9 cellular contexts compared by ENCODE assay signal in genomic region chr9:136846376-136847064, GRCh38. TPM values are rescaled to one million over a fixed set of nuclear protein-coding genes. Genes with fewer than 3 reads are reported as not detected.
DNase-seq lines count a peak whose midpoint lies in the region; ATAC-seq and TF ChIP-seq lines count a peak whose summit lies in the region.
"Had no signal": no experiment of that assay in that cellular context is flagged by ENCODE, and none has a peak within 500 bp of the region (broad histone marks: within the 10 kb centered on the region; RNA-seq: fewer than 3 reads in every experiment).

No MANE protein-coding gene starts in this region.

- no peaks in the 10 kb centered on the region for H3K36me3 Mint-ChIP-seq in CD4-positive, CD25-positive, alpha-beta regulatory T cell
- H3K36me3 Mint-ChIP-seq in dendritic cell treated with granulocyte-macrophage colony-stimulating factor and Interleukin-4, amounts not matched to agents 40 ng/mL and 50 ng/mL, for 4 days (ENCODE audit: low read depth) = peaks cover 48% of the 10 kb centered on the region

- H3K4me3 Mint-ChIP-seq in CD4-positive, CD25-positive, alpha-beta regulatory T cell = peak overlapping the region; percentile 50 to 71 (median 56)
- H3K4me3 Mint-ChIP-seq in dendritic cell treated with granulocyte-macrophage colony-stimulating factor and Interleukin-4, amounts not matched to agents 40 ng/mL and 50 ng/mL, for 4 days = peak overlapping the region; percentile 97

- H3K9ac ChIP-seq in HCT116 (ENCODE audit: low read length) = no peak overlapping the region
- no peak overlapping the region for H3K9ac ChIP-seq in trophoblast cell (ENCODE audit: low read length)

- H3K9me3 ChIP-seq in CD4-positive, CD25-positive, alpha-beta regulatory T cell (ENCODE audit: control insufficient read depth in 2 of 2, low read length in 2 of 2) = no peaks in the 10 kb centered on the region
- no peaks in the 10 kb centered on the region for H3K9me3 ChIP-seq in HCT116 (ENCODE audit: control insufficient read depth in 1 of 2, insufficient read depth in 1 of 2, low read depth in 1 of 2, low read length in 2 of 2)
- peaks cover 25% of the 10 kb centered on the region for H3K9me3 ChIP-seq in trophoblast cell (ENCODE audit: insufficient read depth, low read depth, low read length)
- H3K9me3 ChIP-seq: mucosa of descending colon had no signal

- no peaks in the 10 kb centered on the region for H3K9me2 ChIP-seq in HCT116 (ENCODE audit: insufficient read depth)

- no peaks in the 10 kb centered on the region for H3K36me3 ChIP-seq in CD4-positive, CD25-positive, alpha-beta regulatory T cell (ENCODE audit: control insufficient read depth, insufficient read depth, low read length)
- H3K36me3 ChIP-seq in HCT116 (ENCODE audit: control insufficient read depth in 1 of 2, insufficient read depth in 2 of 2, low read length in 2 of 2) (peaks cover 0 to 14% of the 10 kb centered on the region in 2 experiments; a peak in 1 of 4 replicates), trophoblast cell (ENCODE audit: control insufficient read depth in 1 of 2, insufficient read depth in 2 of 2, low read length in 2 of 2) (peaks cover 14 to 16% of the 10 kb centered on the region in 2 experiments)

- H3K14ac ChIP-seq in trophoblast cell (ENCODE audit: low read length) = peak overlapping the region; percentile 65

- H3K23ac ChIP-seq in trophoblast cell (ENCODE audit: low read length) = no peak overlapping the region

- no peak overlapping the region for H2AK5ac ChIP-seq in trophoblast cell (ENCODE audit: low read length)

- peaks cover 68% of the 10 kb centered on the region for H3K4me1 ChIP-seq in CD4-positive, CD25-positive, alpha-beta regulatory T cell (ENCODE audit: control insufficient read depth, insufficient read depth, low read length, poor library complexity, severe bottlenecking)
- H3K4me1 ChIP-seq in HCT116 (ENCODE audit: control insufficient read depth in 1 of 2, insufficient read depth in 2 of 2, low read length in 2 of 2) (peaks cover 19 to 37% of the 10 kb centered on the region in 2 experiments), trophoblast cell (ENCODE audit: control insufficient read depth in 1 of 2, insufficient read depth in 2 of 2, low read length in 2 of 2) (peaks cover 19 to 20% of the 10 kb centered on the region in 2 experiments)

- H3K27me3 ChIP-seq in CD4-positive, CD25-positive, alpha-beta regulatory T cell (ENCODE audit: control insufficient read depth, insufficient read depth, low read length) = no peaks in the 10 kb centered on the region
- H3K27me3 ChIP-seq in HCT116 (ENCODE audit: insufficient read depth, low read length) = no peaks in the 10 kb centered on the region
- H3K27me3 ChIP-seq in trophoblast cell (ENCODE audit: insufficient read depth, low read length) = peaks cover 4% of the 10 kb centered on the region

- WGBS in trophoblast cell (ENCODE audit: extremely low coverage, insufficient coverage, insufficient read length) = no CpG with 5 or more reads among the region's 95 CpGs

- peak overlapping the region; percentile 59 for H4K12ac ChIP-seq in trophoblast cell (ENCODE audit: low read depth, low read length)

- no peaks in the 10 kb centered on the region for H4K20me1 ChIP-seq in HCT116 (ENCODE audit: insufficient read depth)

- H3K27ac Mint-ChIP-seq in CD4-positive, CD25-positive, alpha-beta regulatory T cell = peak overlapping the region in 2 of 3 donors; percentile 46 to 77
- H3K27ac Mint-ChIP-seq in dendritic cell treated with granulocyte-macrophage colony-stimulating factor and Interleukin-4, amounts not matched to agents 40 ng/mL and 50 ng/mL, for 4 days = peak overlapping the region; percentile 94

- TF ChIP-seq CTCF in HCT116 (IDR thresholded peaks at IDR 0.05 in 2 of 3, conservative IDR thresholded peaks at IDR 0.05 in 1 of 3; ENCODE audit: borderline replicate concordance in 1 of 3, insufficient read depth in 1 of 3, low read depth in 2 of 3, low read length in 2 of 3) = no peak

- peaks cover 22% of the 10 kb centered on the region for H3K79me1 ChIP-seq in trophoblast cell (ENCODE audit: low read length)

- H3K4me2 ChIP-seq in HCT116 (ENCODE audit: low read length) = no peak overlapping the region
- H3K4me2 ChIP-seq in trophoblast cell (ENCODE audit: low read length) = peak overlapping the region; percentile 63

- TF ChIP-seq RAD21 in HCT116 (IDR thresholded peaks at IDR 0.05; ENCODE audit: low read depth) = no peak

- H3K4me1 Mint-ChIP-seq in CD4-positive, CD25-positive, alpha-beta regulatory T cell = peaks cover 0 to 35% (median 5%) of the 10 kb centered on the region in 4 donors
- H3K4me1 Mint-ChIP-seq in dendritic cell treated with granulocyte-macrophage colony-stimulating factor and Interleukin-4, amounts not matched to agents 40 ng/mL and 50 ng/mL, for 4 days (ENCODE audit: low read depth) = peaks cover 55% of the 10 kb centered on the region

- ATAC-seq in CD4-positive, CD25-positive, alpha-beta regulatory T cell (ENCODE audit: low read depth in 2 of 2) = no peak
- no peak for ATAC-seq in HCT116
- no peak for ATAC-seq in HG02759 (IDR thresholded peaks at IDR 0.05; ENCODE audit: unreplicated experiment)
- no peak for ATAC-seq in HG03139 (IDR thresholded peaks at IDR 0.05; ENCODE audit: unreplicated experiment)

- peak overlapping the region; percentile 79 for H4K91ac ChIP-seq in trophoblast cell (ENCODE audit: low read depth, low read length)

- H2BK120ac ChIP-seq in trophoblast cell (ENCODE audit: insufficient read depth, low read length, poor library complexity) = no peak overlapping the region

- H2BK12ac ChIP-seq in trophoblast cell (ENCODE audit: low read length) = no peak overlapping the region

- peak overlapping the region; percentile 16 for H3K18ac ChIP-seq in trophoblast cell (ENCODE audit: low read length)

- H3K27me3 Mint-ChIP-seq in CD4-positive, CD25-positive, alpha-beta regulatory T cell = peaks cover 32% of the 10 kb centered on the region
- peaks cover 39% of the 10 kb centered on the region for H3K27me3 Mint-ChIP-seq in dendritic cell treated with granulocyte-macrophage colony-stimulating factor and Interleukin-4, amounts not matched to agents 40 ng/mL and 50 ng/mL, for 4 days

- no TSS peak for BruUV-seq in HCT116 (replicated peaks; lab: Mats Ljungman, UMichigan)

- H3K79me2 ChIP-seq in HCT116 (ENCODE audit: insufficient read depth, low read length) = peaks cover 16% of the 10 kb centered on the region; the same call in 1 of the 2 replicates
- peaks cover 9% of the 10 kb centered on the region for H3K79me2 ChIP-seq in trophoblast cell (ENCODE audit: control insufficient read depth, insufficient read depth, low read length, poor library complexity)

- H3K4ac ChIP-seq in trophoblast cell (ENCODE audit: low read depth, low read length) = peak overlapping the region; percentile 1

- CTCF ChIA-PET in HCT116 (lab: Charles Lee) = interaction anchor here (1.0 to 2.2 kb wide), 3 partner anchors 40 to 183 kb away, joined by 4 to 9 read pairs (median 5); partner anchors contain the start of gene TRAF2

- RAD21 ChIA-PET in HCT116 (lab: Charles Lee; ENCODE audit: low non-redundant PET in 1 of 2, low total read pairs in 2 of 2, uncharacterized antibody in 2 of 2, unreplicated experiment in 2 of 2) = interaction anchor here in 1 of 2 experiments (1.0 kb wide), 1 partner anchor 189 kb away, joined by 3 read pairs; no protein-coding TSS in a partner anchor

- peaks cover 0 to 2% (median 0%) of the 10 kb centered on the region in 7 donors for H3K9me3 Mint-ChIP-seq in CD4-positive, CD25-positive, alpha-beta regulatory T cell
- H3K9me3 Mint-ChIP-seq in dendritic cell treated with granulocyte-macrophage colony-stimulating factor and Interleukin-4, amounts not matched to agents 40 ng/mL and 50 ng/mL, for 4 days = no peaks in the 10 kb centered on the region

- DNase-seq in CD4-positive, CD25-positive, alpha-beta regulatory T cell = peak in 1 of 3 donors; percentile 23
- DNase-seq in HCT116 (ENCODE audit: low read depth, low spot score) (no peak), trophoblast cell (peak in 1 of 2 donors; percentile 34), iPS-NIHi11 (ENCODE audit: low spot score) (no peak), NCI-H345 treated with DMSO at 0.1 percent for 48 hours (lab: John Stamatoyannopoulos, UW; ENCODE audit: unreplicated experiment) (no peak)

- intact Hi-C loops in HCT116 (cut with micrococcal nuclease) = loop anchor here (5.0 to 10.0 kb wide), 2 partner anchors 98 to 181 kb away; partner anchors contain the start of genes ABCA2, C8G and FBXW5
- intact Hi-C loops in dendritic cell treated with granulocyte-macrophage colony-stimulating factor and Interleukin-4, amounts not matched to agents 40 ng/mL and 50 ng/mL, for 4 days (cut with micrococcal nuclease) = loop anchor here (1.0 to 5.0 kb wide), 3 partner anchors 20 to 98 kb away; partner anchors contain the start of genes EDF1, FBXW5 and TMEM141

- no peak overlapping the region for H3K4me3 ChIP-seq in CD4-positive, CD25-positive, alpha-beta regulatory T cell (ENCODE audit: low read depth, low read length)
- H3K4me3 ChIP-seq in HCT116 (replicated peaks in 1 of 2; ENCODE audit: low read depth in 1 of 2, low read length in 2 of 2) (no peak overlapping the region), trophoblast cell (ENCODE audit: low read depth, low read length) (peak overlapping the region; percentile 60)
- H3K4me3 ChIP-seq: mucosa of descending colon had no signal

- no peak overlapping the region for H2BK5ac ChIP-seq in trophoblast cell (ENCODE audit: low read depth, low read length, poor library complexity)

- POLR2A ChIA-PET in HCT116 (lab: Charles Lee) = no interaction called here

- H3K27ac ChIP-seq in CD4-positive, CD25-positive, alpha-beta regulatory T cell (ENCODE audit: insufficient read depth, low read length, poor library complexity, severe bottlenecking) = no peak overlapping the region
- H3K27ac ChIP-seq in HCT116 (ENCODE audit: low read depth, low read length) = peak overlapping the region; percentile 60; the same call in 1 of the 2 replicates
- H3K27ac ChIP-seq in trophoblast cell (ENCODE audit: low read depth, low read length) = no peak overlapping the region

- no peak overlapping the region for H2AFZ ChIP-seq in HCT116 (ENCODE audit: low read depth, low read length, poor library complexity, severe bottlenecking)
- peak overlapping the region; percentile 75 for H2AFZ ChIP-seq in trophoblast cell (ENCODE audit: insufficient read depth, low read length, poor library complexity)

- peak overlapping the region; percentile 23 for H4K8ac ChIP-seq in trophoblast cell (ENCODE audit: low read depth, low read length)

- TF ChIP-seq POLR2A in HCT116 (IDR thresholded peaks at IDR 0.05; ENCODE audit: borderline replicate concordance, extremely low read depth, insufficient read depth, insufficient read length) = no peak

RNA-seq across cellular contexts. Expression of gene PHPT1, which starts 2.7 kb away (rescaled TPM):
- 33.7 TPM for total RNA-seq in CD4-positive, CD25-positive, alpha-beta regulatory T cell
- 10 to 100 TPM; 65.4 to 95.8 (median 80.3) TPM for polyA plus RNA-seq in CD4-positive, CD25-positive, alpha-beta regulatory T cell
- total RNA-seq in HCT116 (2021; ENCODE audit: unreplicated experiment) = 148 TPM
- 165 and 168 TPM in 2 replicates for polyA plus RNA-seq in HCT116 (2012)
- polyA plus RNA-seq in trophoblast cell (2013) = 136 and 146 TPM in 2 replicates

RNA-seq across cellular contexts. Expression of gene AJM1, which starts 4.2 kb away (rescaled TPM):
- 4.3 TPM for total RNA-seq in CD4-positive, CD25-positive, alpha-beta regulatory T cell
- under 1 TPM in 2 of 4 donors, not detected in 2; 0.10 to 0.11 TPM for polyA plus RNA-seq in CD4-positive, CD25-positive, alpha-beta regulatory T cell
- 7.1 TPM for total RNA-seq in HCT116 (2021; ENCODE audit: unreplicated experiment)
- polyA plus RNA-seq in HCT116 (2012) = 3.8 and 4.0 TPM in 2 replicates
- polyA plus RNA-seq in trophoblast cell (2013) = 1.1 and 1.2 TPM in 2 replicates

RNA-seq across cellular contexts. Expression of gene MAMDC4, which starts 5.6 kb away (rescaled TPM):
- 2.7 TPM for total RNA-seq in CD4-positive, CD25-positive, alpha-beta regulatory T cell
- polyA plus RNA-seq in CD4-positive, CD25-positive, alpha-beta regulatory T cell = under 1 TPM in 1 of 4 donors, not detected in 3; 0.30 TPM
- total RNA-seq in HCT116 (2021; ENCODE audit: unreplicated experiment) = 17.3 TPM
- 8.0 and 9.5 TPM in 2 replicates for polyA plus RNA-seq in HCT116 (2012)
- 3.2 and 3.4 TPM in 2 replicates for polyA plus RNA-seq in trophoblast cell (2013)

RNA-seq across cellular contexts. Expression of gene EDF1, which starts 19.6 kb away (rescaled TPM):
- 219 TPM for total RNA-seq in CD4-positive, CD25-positive, alpha-beta regulatory T cell
- polyA plus RNA-seq in CD4-positive, CD25-positive, alpha-beta regulatory T cell = 100 to 1,000 TPM; 297 to 398 (median 339) TPM
- total RNA-seq in HCT116 (2021; ENCODE audit: unreplicated experiment) = 311 TPM
- polyA plus RNA-seq in HCT116 (2012) = 465 and 468 TPM in 2 replicates
- 473 and 476 TPM in 2 replicates for polyA plus RNA-seq in trophoblast cell (2013)

RNA-seq across cellular contexts. Expression of gene RABL6, which starts 38.8 kb away (rescaled TPM):
- 63.6 TPM for total RNA-seq in CD4-positive, CD25-positive, alpha-beta regulatory T cell
- polyA plus RNA-seq in CD4-positive, CD25-positive, alpha-beta regulatory T cell = 10 to 100 TPM in 2 of 4 donors, 1 to 10 TPM in 2; 9.4 to 13.9 (median 10.6) TPM
- 98.6 TPM for total RNA-seq in HCT116 (2021; ENCODE audit: unreplicated experiment)
- polyA plus RNA-seq in HCT116 (2012) = 71.0 and 76.1 TPM in 2 replicates
- 95.6 and 95.9 TPM in 2 replicates for polyA plus RNA-seq in trophoblast cell (2013)
